In genomic region chr2:127664065-127664894, GRCh38 we compare ENCODE assay signal across 11 cellular contexts. TPM values are rescaled to one million over a fixed set of nuclear protein-coding genes. Genes with fewer than 3 reads are reported as not detected.
A peak's percentile ranks its signal among the peaks of the same experiment; 100 is the strongest.
DNase-seq lines count a peak whose midpoint lies in the region; ATAC-seq, FAIRE-seq and TF ChIP-seq lines count a peak whose summit lies in the region.
"Had no signal": no experiment of that assay in that cellular context is flagged by ENCODE, and none has a peak within 500 bp of the region (broad histone marks: within the 10 kb centered on the region; RNA-seq: fewer than 3 reads in every experiment).

No MANE protein-coding gene starts in this region.

- H3K4me1 ChIP-seq in endothelial cell of umbilical vein (ENCODE audit: control insufficient read depth, extremely low read depth, insufficient read depth, low read length) = peaks cover 48% of the 10 kb centered on the region
- peaks cover 2% of the 10 kb centered on the region for H3K4me1 ChIP-seq in mesendoderm (ENCODE audit: control insufficient read depth, low read depth, low read length)
- H3K4me1 ChIP-seq in thoracic aorta (ENCODE audit: control insufficient read depth in 1 of 2, low read depth in 2 of 2) = peaks cover 61 to 76% of the 10 kb centered on the region in 2 donors
- no peaks in the 10 kb centered on the region for H3K4me1 ChIP-seq in foreskin keratinocyte

- H2AFZ ChIP-seq in endothelial cell of umbilical vein (ENCODE audit: low read depth, low read length) = peak overlapping the region; percentile 80

- H3K27me3 ChIP-seq in endothelial cell of umbilical vein (ENCODE audit: control insufficient read depth in 2 of 2, insufficient read depth in 2 of 2, low read length in 2 of 2) (no peaks in the 10 kb centered on the region), mesendoderm (ENCODE audit: insufficient read depth, low read length, poor library complexity) (peaks cover 6% of the 10 kb centered on the region), thoracic aorta (replicated peaks; ENCODE audit: insufficient read depth) (no peaks in the 10 kb centered on the region), foreskin keratinocyte (peaks cover 68% of the 10 kb centered on the region)

- no peak overlapping the region for H2AK5ac ChIP-seq in mesendoderm (ENCODE audit: low read length)

- TF ChIP-seq CTCF in endothelial cell of umbilical vein (IDR thresholded peaks at IDR 0.05; ENCODE audit: extremely low read depth in 1 of 2, insufficient read depth in 1 of 2, low read depth in 1 of 2, low read length in 2 of 2) (no peak), thoracic aorta (IDR thresholded peaks at IDR 0.05) (no peak), foreskin keratinocyte (conservative IDR thresholded peaks at IDR 0.05) (no peak)

- H3K79me1 ChIP-seq in mesendoderm (ENCODE audit: low read length) = no peaks in the 10 kb centered on the region

- no CpG with 5 or more reads among the region's 69 CpGs for WGBS in mesendoderm (ENCODE audit: extremely low coverage, insufficient coverage, low lambda C conversion rate)

- H3K4me2 ChIP-seq in endothelial cell of umbilical vein (ENCODE audit: insufficient read depth, low read length) (peak overlapping the region; percentile 38), mesendoderm (ENCODE audit: low read length) (peak overlapping the region; percentile 61)

- no peak overlapping the region for H3K4ac ChIP-seq in mesendoderm (ENCODE audit: low read depth, low read length)

- H3K79me2 ChIP-seq in endothelial cell of umbilical vein (ENCODE audit: control insufficient read depth, insufficient read depth, low read length) = no peaks in the 10 kb centered on the region
- H3K79me2 ChIP-seq in mesendoderm (ENCODE audit: control insufficient read depth, insufficient read depth, low read length) = no peaks in the 10 kb centered on the region

- ATAC-seq in thoracic aorta (ENCODE audit: insufficient number of reproducible peaks, low FRiP score, low read depth) = no peak
- ATAC-seq in HG03097 (IDR thresholded peaks at IDR 0.05; ENCODE audit: low FRiP score, unreplicated experiment) = no peak
- no peak for ATAC-seq in foreskin keratinocyte
- ATAC-seq: activated naive CD4-positive, alpha-beta T cell treated with anti-CD3 and anti-CD28 coated beads, Interleukin-2, amount 50 U/mL, for 72 hours had no signal

- H3K9me3 ChIP-seq in endothelial cell of umbilical vein (replicated peaks; ENCODE audit: control insufficient read depth, insufficient read depth, low read length) (no peaks in the 10 kb centered on the region), thoracic aorta (no peaks in the 10 kb centered on the region)

- no peak for FAIRE-seq in endothelial cell of umbilical vein (lab: Jason Lieb, UNC)

- H3K27ac ChIP-seq in endothelial cell of umbilical vein (ENCODE audit: insufficient read depth, low read depth, low read length) = peak overlapping the region; percentile 80
- no peak overlapping the region for H3K27ac ChIP-seq in mesendoderm (ENCODE audit: low read depth, low read length)
- peak overlapping the region; percentile 44 to 74 for H3K27ac ChIP-seq in thoracic aorta
- no peak overlapping the region for H3K27ac ChIP-seq in foreskin keratinocyte

- peak overlapping the region; percentile 83 for H3K56ac ChIP-seq in mesendoderm (ENCODE audit: low read length)

- no peak overlapping the region for H4K5ac ChIP-seq in mesendoderm (ENCODE audit: low read length)

- H3K4me3 ChIP-seq in endothelial cell of umbilical vein (replicated peaks in 1 of 3; ENCODE audit: insufficient read depth in 1 of 3, low read depth in 1 of 3, low read length in 3 of 3) (peak overlapping the region in 2 of 3 experiments; percentile 20 to 32), mesendoderm (ENCODE audit: low read length) (no peak overlapping the region), thoracic aorta (peak overlapping the region; percentile 70)

- H2BK15ac ChIP-seq in mesendoderm (replicated peaks; ENCODE audit: low read depth) = no peak overlapping the region

- no TSS peak for BruUV-seq in endothelial cell of umbilical vein (replicated peaks; lab: Mats Ljungman, UMichigan)

- DNase-seq in NCI-H2227 (lab: John Stamatoyannopoulos, UW; ENCODE audit: unreplicated experiment) = peak; percentile 23
- no peak for DNase-seq in NCI-H2227 treated with DMSO at 0.1 percent for 48 hours (lab: John Stamatoyannopoulos, UW)
- peak; percentile 50 for DNase-seq in endothelial cell of umbilical vein (ENCODE audit: low read depth, low spot score)
- DNase-seq in mesendoderm = no peak
- DNase-seq in thoracic aorta (ENCODE audit: low spot score) = no peak
- DNase-seq in foreskin keratinocyte = no peak
- DNase-seq in stimulated activated naive CD4-positive, alpha-beta T cell (lab: John Stamatoyannopoulos, UW) = no peak
- DNase-seq: NCI-H510A treated with DMSO at 0.1 percent for 48 hours, T1000 had no signal

- H4K20me1 ChIP-seq in endothelial cell of umbilical vein (replicated peaks; ENCODE audit: control insufficient read depth, extremely low read depth, insufficient read depth, low read length) = no peaks in the 10 kb centered on the region

- H3K9me1 ChIP-seq in endothelial cell of umbilical vein (replicated peaks; ENCODE audit: control insufficient read depth, extremely low read depth, insufficient read depth, low read length) = no peaks in the 10 kb centered on the region

- H3K36me3 ChIP-seq in endothelial cell of umbilical vein (ENCODE audit: control insufficient read depth in 2 of 2, extremely low read depth in 1 of 2, insufficient read depth in 2 of 2, low read length in 2 of 2) (no peaks in the 10 kb centered on the region), mesendoderm (ENCODE audit: control insufficient read depth, insufficient read depth, low read length) (no peaks in the 10 kb centered on the region), thoracic aorta (no peaks in the 10 kb centered on the region)

- H4K8ac ChIP-seq in mesendoderm (ENCODE audit: low read depth, low read length) = no peak overlapping the region

- peak overlapping the region; percentile 89 for H3K23ac ChIP-seq in mesendoderm (ENCODE audit: low read length)

- no peak overlapping the region for H3K18ac ChIP-seq in mesendoderm (ENCODE audit: low read length)

- peak; percentile 29 for TF ChIP-seq POLR2A in endothelial cell of umbilical vein (IDR thresholded peaks at IDR 0.05; ENCODE audit: low read depth, low read length)

- POLR2A ChIA-PET in endothelial cell of umbilical vein (lab: Charles Lee) = no interaction called here

- no peak overlapping the region for H2BK5ac ChIP-seq in mesendoderm (ENCODE audit: low read length)

- dilution Hi-C loops in endothelial cell of umbilical vein (cut with MboI; ENCODE audit: extremely low pct_ligation_motif_present, low sequenced_read_pairs) = no loop called here

- intact Hi-C loops in endothelial cell of umbilical vein (cut with micrococcal nuclease) = loop anchor here (1.0 kb wide), 1 partner anchor 8 kb away; no protein-coding TSS in a partner anchor

- peak overlapping the region; percentile 61 for H3K9ac ChIP-seq in endothelial cell of umbilical vein (replicated peaks; ENCODE audit: extremely low read depth, insufficient read depth, low read length)
- H3K9ac ChIP-seq in mesendoderm (ENCODE audit: low read length) = peak overlapping the region; percentile 71

- H2BK120ac ChIP-seq in mesendoderm (ENCODE audit: low read depth, low read length) = no peak overlapping the region

- CTCF ChIA-PET in endothelial cell of umbilical vein (lab: Charles Lee) = interaction anchor here (0.6 to 6.9 kb wide), 8 partner anchors 8 to 266 kb away, joined by 3 to 37 read pairs (median 8); partner anchors contain the start of gene LIMS2

TF ChIP-seq in endothelial cell of umbilical vein, 7 proteins besides CTCF, POLR2A, EP300 and RAD21 (continues in another document):
- no peak for TF ChIP-seq JUN (IDR thresholded peaks at IDR 0.05; ENCODE audit: borderline replicate concordance, insufficient read depth, insufficient read length, low read depth)

RNA-seq across cellular contexts. Expression of gene LIMS2, which starts 11.1 kb away (rescaled TPM):
- total RNA-seq in endothelial cell of umbilical vein (45.7 and 48.3 TPM in 2 replicates), thoracic aorta (100 to 1,000 TPM; 177 to 246 TPM), foreskin keratinocyte (0.17 and 0.18 TPM in 2 replicates)
- polyA plus RNA-seq in endothelial cell of umbilical vein (55.6 and 77.3 TPM in 2 replicates), foreskin keratinocyte (0.24 and 0.30 TPM in 2 replicates)
- 26.1 and 29.1 TPM in 2 replicates for polyA plus RNA-seq in endothelial cell of umbilical vein (2011; cell fraction: cytosol; rRNA removed)
- polyA plus RNA-seq in endothelial cell of umbilical vein (2011; cell fraction: nucleus; rRNA removed) = 86.3 and 120 TPM in 2 replicates
- polyA plus RNA-seq in endothelial cell of umbilical vein (2012) = 14.1 and 24.9 TPM in 2 replicates
- 28.1 and 45.7 TPM in 2 replicates for polyA minus RNA-seq in endothelial cell of umbilical vein
- polyA minus RNA-seq in endothelial cell of umbilical vein (2011; cell fraction: cytosol; rRNA and poly(A)+ RNA removed) = not detected
- 21.7 and 33.5 TPM in 2 replicates for polyA minus RNA-seq in endothelial cell of umbilical vein (2011; cell fraction: nucleus; rRNA and poly(A)+ RNA removed)
- polyA plus RNA-seq in mesendoderm (2013, experiment 1 of 2) = 5.0 TPM
- polyA plus RNA-seq in mesendoderm (2013, experiment 2 of 2) = 5.2 TPM

RNA-seq across cellular contexts. Expression of gene GPR17, which starts 18.3 kb away (rescaled TPM):
- total RNA-seq in endothelial cell of umbilical vein (not detected in 2 replicates), thoracic aorta (not detected), foreskin keratinocyte (not detected in 2 replicates)
- polyA plus RNA-seq in endothelial cell of umbilical vein (0.10 and 0.11 TPM in 2 replicates), foreskin keratinocyte (not detected in 2 replicates)
- 0.04 TPM in 2 replicates for polyA plus RNA-seq in endothelial cell of umbilical vein (2011; cell fraction: cytosol; rRNA removed)
- polyA plus RNA-seq in endothelial cell of umbilical vein (2011; cell fraction: nucleus; rRNA removed) = not detected in 2 replicates
- polyA plus RNA-seq in endothelial cell of umbilical vein (2012) = 0.10 and 0.15 TPM in 2 replicates
- polyA minus RNA-seq in endothelial cell of umbilical vein = not detected in 2 replicates
- not detected for polyA minus RNA-seq in endothelial cell of umbilical vein (2011; cell fraction: cytosol; rRNA and poly(A)+ RNA removed)
- polyA minus RNA-seq in endothelial cell of umbilical vein (2011; cell fraction: nucleus; rRNA and poly(A)+ RNA removed) = not detected in 2 replicates
- 0.03 TPM for polyA plus RNA-seq in mesendoderm (2013, experiment 1 of 2)
- 0.04 TPM for polyA plus RNA-seq in mesendoderm (2013, experiment 2 of 2)
- total RNA-seq: activated naive CD4-positive, alpha-beta T cell treated with anti-CD3 and anti-CD28 coated beads, Interleukin-2, amount 50 U/mL, for 72 hours had no signal

RNA-seq across cellular contexts. Expression of gene SFT2D3, which starts 37.0 kb away (rescaled TPM):
- total RNA-seq in endothelial cell of umbilical vein = 4.4 and 4.7 TPM in 2 replicates
- polyA plus RNA-seq in endothelial cell of umbilical vein = 4.1 and 4.5 TPM in 2 replicates
- 3.3 and 3.4 TPM in 2 replicates for polyA plus RNA-seq in endothelial cell of umbilical vein (2011; cell fraction: cytosol; rRNA removed)
- 1.6 and 2.5 TPM in 2 replicates for polyA plus RNA-seq in endothelial cell of umbilical vein (2011; cell fraction: nucleus; rRNA removed)
- polyA plus RNA-seq in endothelial cell of umbilical vein (2012) = not detected in 2 replicates
- polyA minus RNA-seq in endothelial cell of umbilical vein = 2.6 and 2.7 TPM in 2 replicates
- 1.4 TPM for polyA minus RNA-seq in endothelial cell of umbilical vein (2011; cell fraction: cytosol; rRNA and poly(A)+ RNA removed)
- 3.3 and 3.6 TPM in 2 replicates for polyA minus RNA-seq in endothelial cell of umbilical vein (2011; cell fraction: nucleus; rRNA and poly(A)+ RNA removed)
- 7.2 TPM for polyA plus RNA-seq in mesendoderm (2013, experiment 1 of 2)
- polyA plus RNA-seq in mesendoderm (2013, experiment 2 of 2) = 7.2 TPM
- total RNA-seq in thoracic aorta = 1 to 10 TPM; 7.1 to 9.5 TPM
- total RNA-seq in foreskin keratinocyte = 2.3 and 2.4 TPM in 2 replicates
- polyA plus RNA-seq in foreskin keratinocyte = 1.7 and 2.0 TPM in 2 replicates

Comparison
In these comparisons a context has a peak if more than half of its experiments do, and no peak if none do; other contexts are left out.
1. DNase-seq: peak in NCI-H2227 (single experiment) and endothelial cell of umbilical vein (single experiment); none in NCI-H2227 treated with DMSO at 0.1 percent for 48 hours (single experiment), mesendoderm (single experiment), thoracic aorta (single experiment), foreskin keratinocyte (0 of 2) and stimulated activated naive CD4-positive, alpha-beta T cell (0 of 6).
2. H3K27ac ChIP-seq: peak in endothelial cell of umbilical vein (single experiment) and thoracic aorta (2 of 2); none in mesendoderm (single experiment) and foreskin keratinocyte (single experiment).
3. RNA of gene LIMS2, which starts 11.1 kb away (total RNA-seq): 177 to 246 TPM in thoracic aorta and 45.7 to 48.3 TPM in endothelial cell of umbilical vein; 0.17 to 0.18 TPM in foreskin keratinocyte; every median in the first group is over 10 times any median in the second.